In the genomic region with DNA sequence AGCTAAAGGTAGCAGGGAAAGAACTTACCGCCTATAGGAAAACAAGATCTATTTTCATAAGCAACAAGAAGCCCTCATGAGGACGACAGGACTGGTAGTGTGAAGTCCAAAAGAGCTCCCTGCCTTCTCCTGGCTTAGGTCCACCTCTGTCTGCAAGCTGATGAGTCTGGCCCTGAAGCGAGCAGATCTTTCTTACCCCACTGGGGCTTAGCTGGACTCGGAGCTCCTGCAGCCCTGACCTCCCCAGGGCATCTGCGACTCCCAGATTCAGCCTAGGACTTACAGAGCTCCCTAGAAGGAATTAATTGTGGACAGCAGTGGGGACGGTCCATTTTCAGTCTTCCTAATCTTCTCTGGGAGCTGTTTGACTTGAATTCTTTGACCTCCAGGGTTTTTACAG, we compare ENCODE assay signal across 21 cellular contexts. TPM values are rescaled to one million over a fixed set of nuclear protein-coding genes. Genes with fewer than 3 reads are reported as not detected.
DNase-seq lines count a peak whose midpoint lies in the region; ATAC-seq, FAIRE-seq and TF ChIP-seq lines count a peak whose summit lies in the region.
"Had no signal": no experiment of that assay in that cellular context is flagged by ENCODE, and none has a peak within 500 bp of the region (broad histone marks: within the 10 kb centered on the region; RNA-seq: fewer than 3 reads in every experiment).

No MANE protein-coding gene starts in this region.

- TF ChIP-seq CTCF in heart left ventricle (IDR thresholded peaks at IDR 0.05) (no peak), WERI-Rb-1 (IDR thresholded peaks at IDR 0.05; ENCODE audit: low read depth, low read length) (no peak), kidney (IDR thresholded peaks at IDR 0.05; ENCODE audit: borderline replicate concordance, extremely low read depth, insufficient read depth) (no peak), smooth muscle cell (IDR thresholded peaks at IDR 0.05; ENCODE audit: borderline replicate concordance, insufficient read depth, poor library complexity, severe bottlenecking) (no peak), RWPE1 (conservative IDR thresholded peaks at IDR 0.05; ENCODE audit: low read depth) (no peak)

- FAIRE-seq in kidney (lab: Jason Lieb, UNC) = no peak
- FAIRE-seq: GM12892 had no signal

- no peaks in the 10 kb centered on the region for H3K27me3 ChIP-seq in heart left ventricle
- H3K27me3 ChIP-seq in WERI-Rb-1 (ENCODE audit: insufficient read depth, low read depth, severe bottlenecking) = no peaks in the 10 kb centered on the region
- no peaks in the 10 kb centered on the region for H3K27me3 ChIP-seq in smooth muscle cell (ENCODE audit: low read depth)
- H3K27me3 ChIP-seq: BLaER1, Peyer's patch had no signal

- intact Hi-C loops in heart left ventricle (cut with DNase I) (no loop called here), Right ventricle myocardium inferior (cut with DNase I) (no loop called here), kidney (cut with DNase I) (no loop called here)

- peaks cover 0 to 19% (median 8%) of the 10 kb centered on the region in 12 donors for H3K9me3 ChIP-seq in heart left ventricle
- H3K9me3 ChIP-seq in WERI-Rb-1 (ENCODE audit: severe bottlenecking) = peaks cover 11% of the 10 kb centered on the region
- H3K9me3 ChIP-seq in kidney (ENCODE audit: control insufficient read depth in 1 of 2, low read length in 2 of 2) = no peaks in the 10 kb centered on the region
- H3K9me3 ChIP-seq in smooth muscle cell (replicated peaks; ENCODE audit: low read depth) = no peaks in the 10 kb centered on the region

- H3F3A ChIP-seq in smooth muscle cell (ENCODE audit: low read depth) = peaks cover 7% of the 10 kb centered on the region

- H3K4me2 ChIP-seq in smooth muscle cell = no peak overlapping the region
- H3K4me2 ChIP-seq: BLaER1 had no signal

- no peaks in the 10 kb centered on the region for H3K36me3 ChIP-seq in heart left ventricle
- H3K36me3 ChIP-seq in WERI-Rb-1 = no peaks in the 10 kb centered on the region
- H3K36me3 ChIP-seq in kidney (ENCODE audit: control insufficient read depth in 1 of 2, insufficient read depth in 2 of 2, low read length in 2 of 2) = no peaks in the 10 kb centered on the region
- no peaks in the 10 kb centered on the region for H3K36me3 ChIP-seq in smooth muscle cell (ENCODE audit: low read depth)
- H3K36me3 ChIP-seq: BLaER1, Peyer's patch had no signal

- CTCF ChIA-PET in RWPE1 (lab: Yijun Ruan, JAX) = interaction anchor here (0.7 kb wide), 1 partner anchor 205 kb away, joined by 3 read pairs; no protein-coding TSS in a partner anchor

- DNase-seq in heart left ventricle (peak in 1 of 5 donors; percentile 52), Right ventricle myocardium inferior (ENCODE audit: missing footprints) (no peak), WERI-Rb-1 (peak; percentile 51), kidney (peak; percentile 65), smooth muscle cell (lab: John Stamatoyannopoulos, UW; ENCODE audit: unreplicated experiment) (no peak), RWPE1 (ENCODE audit: low spot score) (no peak), NCI-H2107 (lab: John Stamatoyannopoulos, UW) (no peak), SHP77 treated with DMSO at 0.1 percent for 48 hours (lab: John Stamatoyannopoulos, UW) (no peak)
- DNase-seq: Calu3; CD4-positive, alpha-beta memory T cell; DMS53; EL; GOT3; NCI-H1092 treated with DMSO at 0.1 percent for 48 hours; NCI-H146; NCI-H2081; Peyer's patch had no signal

- TF ChIP-seq POLR2A in heart left ventricle (IDR thresholded peaks at IDR 0.05) = no peak

- H2AFZ ChIP-seq in smooth muscle cell (ENCODE audit: low read depth) = no peak overlapping the region

- peak overlapping the region in 7 of 12 donors; percentile 13 to 49 (median 32) for H3K27ac ChIP-seq in heart left ventricle
- H3K27ac ChIP-seq in WERI-Rb-1 = no peak overlapping the region
- H3K27ac ChIP-seq in kidney (ENCODE audit: low read depth in 2 of 2, low read length in 2 of 2) = no peak overlapping the region
- H3K27ac ChIP-seq in smooth muscle cell (ENCODE audit: low read depth) = peak overlapping the region; percentile 11
- H3K27ac ChIP-seq in RWPE1 = no peak overlapping the region
- H3K27ac ChIP-seq: 22Rv1, BLaER1, Peyer's patch had no signal

- H3K79me2 ChIP-seq in smooth muscle cell (ENCODE audit: low read depth) = no peaks in the 10 kb centered on the region

- H3K4me1 ChIP-seq in heart left ventricle (peaks cover 0 to 20% (median 2%) of the 10 kb centered on the region in 12 donors), kidney (ENCODE audit: control insufficient read depth in 1 of 2, insufficient read depth in 1 of 2, low read depth in 1 of 2, low read length in 2 of 2) (peaks cover 0 to 3% of the 10 kb centered on the region in 2 donors), smooth muscle cell (ENCODE audit: low read depth) (peaks cover 4% of the 10 kb centered on the region)

- H3K4me3 ChIP-seq in heart left ventricle (no peak overlapping the region), WERI-Rb-1 (ENCODE audit: low read depth, low read length) (no peak overlapping the region), kidney (ENCODE audit: low read length in 2 of 2) (no peak overlapping the region), smooth muscle cell (no peak overlapping the region)
- H3K4me3 ChIP-seq: BLaER1, Peyer's patch had no signal

- H3K9ac ChIP-seq in kidney (ENCODE audit: low read length in 2 of 2) = no peak overlapping the region
- no peak overlapping the region for H3K9ac ChIP-seq in smooth muscle cell (ENCODE audit: low read depth)
- H3K9ac ChIP-seq: BLaER1 had no signal

- H4K20me1 ChIP-seq in smooth muscle cell (ENCODE audit: low read depth) = no peaks in the 10 kb centered on the region
- H4K20me1 ChIP-seq: BLaER1 had no signal

- ATAC-seq in heart left ventricle (peak in 1 of 4 donors; percentile 9), Right ventricle myocardium inferior (no peak)
- ATAC-seq: HCT116 had no signal

- POLR2A ChIA-PET in RWPE1 (lab: Yijun Ruan, JAX; ENCODE audit: low non-redundant PET) = no interaction called here

- 63 to 84% (median 65%) methylated on average over 4 to 6 of the region's 6 CpGs for WGBS in heart left ventricle, 4 donors
- 77% methylated on average over 6 of the region's 6 CpGs for WGBS in smooth muscle cell (ENCODE audit: low lambda C conversion rate)

RNA-seq across cellular contexts. Expression of a gene that starts 53.7 kb away (rescaled TPM):
- total RNA-seq in heart left ventricle (10 to 100 TPM; 47.4 to 88.8 (median 63.4) TPM), Right ventricle myocardium inferior (66.1 TPM), kidney (86.6 TPM), smooth muscle cell (167 and 232 TPM in 2 replicates)
- polyA plus RNA-seq in heart left ventricle (100 to 1,000 TPM in 1 of 2 donors, 10 to 100 TPM in 1; 16.1 to 113 TPM), kidney (ENCODE audit: insufficient read depth, low read depth, low replicate concordance) (42.2 TPM), smooth muscle cell (100 and 107 TPM in 2 replicates)

Comparison
In these comparisons a context has a peak if more than half of its experiments do, and no peak if none do; other contexts are left out.
1. DNase-seq: peak in WERI-Rb-1 (single experiment) and kidney (single experiment); none in Right ventricle myocardium inferior (single experiment), smooth muscle cell (single experiment), RWPE1 (single experiment), NCI-H2107 (single experiment) and SHP77 treated with DMSO at 0.1 percent for 48 hours (single experiment).
2. H3K27ac ChIP-seq: peak in heart left ventricle (7 of 12) and smooth muscle cell (single experiment); none in WERI-Rb-1 (single experiment), kidney (0 of 2) and RWPE1 (single experiment).